In the genomic region with DNA sequence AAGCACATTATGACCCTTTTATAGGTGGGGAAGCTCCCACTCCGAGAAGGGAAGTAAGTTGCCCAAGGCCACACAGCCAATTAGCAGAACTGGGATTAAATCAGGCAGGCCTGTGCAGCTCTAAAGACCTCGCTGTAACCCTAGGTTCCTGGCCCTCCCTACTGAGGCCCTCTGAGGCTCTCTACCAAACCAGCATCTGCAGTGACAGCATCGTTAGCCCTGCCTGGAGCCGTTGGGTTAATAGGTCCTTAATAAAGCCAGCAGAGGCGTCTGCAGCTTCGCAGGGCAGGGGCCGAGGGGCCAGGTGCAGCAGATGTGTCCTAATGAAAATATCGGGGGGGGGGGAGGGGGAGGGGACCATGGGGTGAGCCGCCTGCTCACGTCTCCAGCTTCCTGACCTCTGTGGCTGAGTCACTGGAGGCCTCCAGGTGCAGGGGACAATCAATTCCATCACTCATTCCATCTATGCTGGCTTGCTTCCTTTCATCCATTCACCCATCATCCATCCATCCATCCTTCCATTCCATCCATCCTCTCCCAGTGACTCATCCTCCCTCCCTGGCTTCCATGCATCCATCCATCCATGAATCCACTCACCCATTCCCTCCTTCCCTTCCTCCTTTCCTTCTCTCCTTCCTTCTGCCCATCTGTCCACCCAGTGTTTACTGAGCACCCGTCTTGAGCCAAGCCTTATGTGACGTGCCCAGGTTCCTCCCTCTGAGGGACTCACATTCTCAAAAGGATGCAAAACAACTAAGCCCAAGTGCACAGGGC, we compare ENCODE assay signal across 15 cellular contexts.
DNase-seq lines count a peak whose midpoint lies in the region; ATAC-seq, FAIRE-seq and TF ChIP-seq lines count a peak whose summit lies in the region.
"Had no signal": no experiment of that assay in that cellular context is flagged by ENCODE, and none has a peak within 500 bp of the region (broad histone marks: within the 10 kb centered on the region; RNA-seq: fewer than 3 reads in every experiment).

No MANE protein-coding gene starts in this region.

- no peaks in the 10 kb centered on the region for H3K9me3 Mint-ChIP-seq in activated naive CD4-positive, alpha-beta T cell treated with anti-CD3 and anti-CD28 coated beads, Interleukin-2, amount 50 U/mL, for 24 hours
- H3K9me3 Mint-ChIP-seq: stimulated activated naive B cell treated with anti-CD40 and anti-IgM and Interleukin-4, amounts not matched to agents 10 μg/mL and 1 μg/mL and 100 μg/mL, for 72 hours had no signal

- ATAC-seq in K562 (no peak), GM19324 (IDR thresholded peaks at IDR 0.05; ENCODE audit: low FRiP score, unreplicated experiment) (no peak), GM21825 (IDR thresholded peaks at IDR 0.05; ENCODE audit: unreplicated experiment) (no peak)
- ATAC-seq: stimulated activated naive B cell treated with anti-CD40 and anti-IgM and Interleukin-4, amounts not matched to agents 10 μg/mL and 1 μg/mL and 100 μg/mL, for 72 hours had no signal

- H3K9me3 ChIP-seq in K562 (replicated peaks; ENCODE audit: control insufficient read depth, insufficient read depth, low read depth, low read length) (no peaks in the 10 kb centered on the region), spleen (no peaks in the 10 kb centered on the region)
- H3K9me3 ChIP-seq: SJSA1 had no signal

- H3K79me2 ChIP-seq in K562 (ENCODE audit: control insufficient read depth, insufficient read depth, low read length): peaks cover 2% of the 10 kb centered on the region; the same call in 1 of the 3 replicates

- H3K4me3 ChIP-seq in K562 (no peak overlapping the region), spleen (no peak overlapping the region)
- H3K4me3 ChIP-seq: SJSA1 had no signal

- no peaks in the 10 kb centered on the region for H3K9me1 ChIP-seq in K562 (ENCODE audit: control insufficient read depth, insufficient read depth, low read length)

- no peaks in the 10 kb centered on the region for H3K27me3 Mint-ChIP-seq in activated naive CD4-positive, alpha-beta T cell treated with anti-CD3 and anti-CD28 coated beads, Interleukin-2, amount 50 U/mL, for 24 hours
- H3K27me3 Mint-ChIP-seq: stimulated activated naive B cell treated with anti-CD40 and anti-IgM and Interleukin-4, amounts not matched to agents 10 μg/mL and 1 μg/mL and 100 μg/mL, for 72 hours had no signal

- no peak overlapping the region for H3K4me3 Mint-ChIP-seq in activated naive CD4-positive, alpha-beta T cell treated with anti-CD3 and anti-CD28 coated beads, Interleukin-2, amount 50 U/mL, for 24 hours
- H3K4me3 Mint-ChIP-seq: stimulated activated naive B cell treated with anti-CD40 and anti-IgM and Interleukin-4, amounts not matched to agents 10 μg/mL and 1 μg/mL and 100 μg/mL, for 72 hours had no signal

- CTCF ChIA-PET in K562 (lab: Yijun Ruan, JAX; ENCODE audit: low intra/inter-chr PET ratio): no interaction called here

- TF ChIP-seq RAD21 in K562 (CRISPR knock-in tag; conservative IDR thresholded peaks at IDR 0.05 in 1 of 2, IDR thresholded peaks at IDR 0.05 in 1 of 2): no peak

- no TSS peak for BruUV-seq in K562 (replicated peaks; lab: Mats Ljungman, UMichigan)

- no peaks in the 10 kb centered on the region for H4K20me1 ChIP-seq in K562 (replicated peaks; ENCODE audit: control insufficient read depth, insufficient read depth, low read length)

- H3K4me1 Mint-ChIP-seq in activated naive CD4-positive, alpha-beta T cell treated with anti-CD3 and anti-CD28 coated beads, Interleukin-2, amount 50 U/mL, for 24 hours: peaks cover 12% of the 10 kb centered on the region

- intact Hi-C loops in K562 (cut with micrococcal nuclease): no loop called here
- intact Hi-C loops in spleen (cut with DNase I; ENCODE audit: low total_unique reads): no loop called here

- POLR2A ChIA-PET in K562 (lab: Yijun Ruan, JAX): interaction anchor here (0.6 to 1.1 kb wide), 5 partner anchors 9 to 1434 kb away, joined by 3 to 4 read pairs (median 3); no protein-coding TSS in a partner anchor

- H3K27ac ChIP-seq in K562 (ENCODE audit: extremely low read depth, low read depth, low read length) (no peak overlapping the region), spleen (peak overlapping the region in 7 of 8 donors; percentile 18 to 99 (median 65))
- H3K27ac ChIP-seq: SJSA1 had no signal

- H3K4me1 ChIP-seq in K562 (replicated peaks in 1 of 2; ENCODE audit: control insufficient read depth in 2 of 2, insufficient read depth in 2 of 2, low read length in 2 of 2) (peaks cover 33 to 58% of the 10 kb centered on the region in 2 experiments), spleen (peaks cover 17 to 52% (median 35%) of the 10 kb centered on the region in 6 donors)

- TF ChIP-seq EP300 in K562 (IDR thresholded peaks at IDR 0.05; ENCODE audit: low read length): no peak

- DNase-seq in activated naive CD4-positive, alpha-beta T cell treated with Interleukin-2 at 50 U/mL for 16 hours: no peak
- DNase-seq in NCI-H524 (lab: John Stamatoyannopoulos, UW) (peak; percentile 87 to 98), K562 (ENCODE audit: extremely low read depth in 1 of 4, low spot score in 3 of 4) (no peak), spleen (no peak), HUDEP-2 (lab: John Stamatoyannopoulos, UW; ENCODE audit: unreplicated experiment in 76 of 76) (no peak)
- DNase-seq: activated CD8-positive, alpha-beta memory T cell treated with anti-CD3 and anti-CD28 coated beads, Interleukin-2, amount 50 U/mL, for 4 hours; central memory CD4-positive, alpha-beta T cell; foreskin melanocyte; mammary epithelial cell; small intestine; stimulated activated naive B cell treated with anti-CD40 and anti-IgM and Interleukin-4, amounts not matched to agents 10 μg/mL and 1 μg/mL and 100 μg/mL, for 72 hours had no signal

- peak overlapping the region; percentile 63 for H3K27ac Mint-ChIP-seq in activated naive CD4-positive, alpha-beta T cell treated with anti-CD3 and anti-CD28 coated beads, Interleukin-2, amount 50 U/mL, for 24 hours
- H3K27ac Mint-ChIP-seq: stimulated activated naive B cell treated with anti-CD40 and anti-IgM and Interleukin-4, amounts not matched to agents 10 μg/mL and 1 μg/mL and 100 μg/mL, for 72 hours had no signal

- no peak overlapping the region for H2AFZ ChIP-seq in K562 (ENCODE audit: low read depth, low read length)

- H3K27me3 ChIP-seq in K562 (ENCODE audit: control insufficient read depth in 2 of 2, insufficient read depth in 2 of 2, low read length in 2 of 2) (no peaks in the 10 kb centered on the region), spleen (replicated peaks in 1 of 7) (no peaks in the 10 kb centered on the region)
- H3K27me3 ChIP-seq: SJSA1 had no signal

- H3K9ac ChIP-seq in K562 (ENCODE audit: insufficient read depth in 1 of 2, low read depth in 2 of 2, low read length in 2 of 2): peak overlapping the region in 1 of 2 experiments; percentile 79; a peak in 1 of 4 replicates

- peak; percentile 11 for FAIRE-seq in K562 (lab: Jason Lieb, UNC)
- FAIRE-seq: small intestine had no signal

- no peaks in the 10 kb centered on the region for H3K36me3 Mint-ChIP-seq in activated naive CD4-positive, alpha-beta T cell treated with anti-CD3 and anti-CD28 coated beads, Interleukin-2, amount 50 U/mL, for 24 hours
- H3K36me3 Mint-ChIP-seq: stimulated activated naive B cell treated with anti-CD40 and anti-IgM and Interleukin-4, amounts not matched to agents 10 μg/mL and 1 μg/mL and 100 μg/mL, for 72 hours had no signal

- in situ Hi-C loops in K562 (cut with MboI): loop anchor here (5.0 to 10.0 kb wide), 2 partner anchors 40 to 242 kb away; partner anchors contain the start of gene IER5L

- H3K36me3 ChIP-seq in K562 (ENCODE audit: control insufficient read depth, insufficient read depth, low read length) (no peaks in the 10 kb centered on the region), spleen (no peaks in the 10 kb centered on the region)
- H3K36me3 ChIP-seq: SJSA1 had no signal

- H3K4me2 ChIP-seq in K562 (ENCODE audit: insufficient read depth, low read length): no peak overlapping the region; the same call in 1 of the 2 replicates

- WGBS in K562 (ENCODE audit: insufficient coverage, low coverage, missing lambda C conversion rate): 36% methylated on average over 8 of the region's 12 CpGs
- 46 to 52% (median 49%) methylated on average over 7 to 12 of the region's 12 CpGs for WGBS in spleen, 5 donors

- TF ChIP-seq CTCF in K562 (IDR thresholded peaks at IDR 0.05 in 2 of 3, conservative IDR thresholded peaks at IDR 0.05 in 1 of 3; ENCODE audit: insufficient read depth in 2 of 3, low read depth in 1 of 3, low read length in 3 of 3): no peak
- no peak for TF ChIP-seq CTCF in spleen (IDR thresholded peaks at IDR 0.05 in 8 of 11, conservative IDR thresholded peaks at IDR 0.05 in 3 of 11)

- TF ChIP-seq POLR2A in K562 (conservative IDR thresholded peaks at IDR 0.05) (no peak), spleen (IDR thresholded peaks at IDR 0.05) (no peak)

TF ChIP-seq in K562, 482 proteins besides CTCF, POLR2A, EP300 and RAD21 (continues in another document):
- TF ChIP-seq TAL1 (IDR thresholded peaks at IDR 0.05) (no peak), ZSCAN32 (CRISPR knock-in tag; IDR thresholded peaks at IDR 0.05) (no peak), SRF (CRISPR knock-in tag; IDR thresholded peaks at IDR 0.05) (no peak), CTBP1 (IDR thresholded peaks at IDR 0.05; ENCODE audit: borderline replicate concordance) (0 out of 2 replicates have a peak, but pooled peaks have one; percentile 23), EHMT2 (IDR thresholded peaks at IDR 0.05) (0 out of 2 replicates have a peak, but pooled peaks have one; percentile 35), KDM1A (IDR thresholded peaks at IDR 0.05) (peak; percentile 13 to 44; a peak in 1 of 4 replicates), STAT6 (CRISPR knock-in tag; IDR thresholded peaks at IDR 0.05) (no peak), BRF1 (IDR thresholded peaks at IDR 0.05; ENCODE audit: borderline replicate concordance, extremely low read depth, insufficient read length) (no peak)

Comparison
In these comparisons a context has a peak if more than half of its experiments do, and no peak if none do; other contexts are left out.
1. DNase-seq: peak in NCI-H524 (2 of 2); none in activated naive CD4-positive, alpha-beta T cell treated with Interleukin-2 at 50 U/mL for 16 hours (single experiment), K562 (0 of 4), spleen (single experiment) and HUDEP-2 (0 of 76).